ENCODE assay signal across 8 cellular contexts in the genomic region with DNA sequence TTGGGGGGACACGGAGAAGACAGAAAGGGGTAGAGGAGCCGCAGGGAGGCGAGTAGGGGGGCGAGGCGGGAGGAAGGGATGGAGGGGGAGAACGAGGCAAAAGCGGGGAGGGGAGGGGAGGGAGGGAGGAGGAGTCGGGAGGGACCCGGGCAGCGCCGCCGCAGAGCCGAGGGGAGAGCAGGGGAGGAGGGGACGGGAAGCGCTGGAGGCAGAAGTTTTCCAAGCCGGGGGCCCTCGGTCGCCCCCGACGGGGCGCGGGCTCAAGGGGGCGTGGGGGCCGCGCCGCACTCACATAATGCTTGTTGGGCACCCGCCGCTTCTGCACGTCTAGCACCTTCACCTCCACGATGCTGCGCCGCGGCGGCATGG. TPM values are rescaled to one million over a fixed set of nuclear protein-coding genes. Genes with fewer than 3 reads are reported as not detected.
DNase-seq lines count a peak whose midpoint lies in the region; ATAC-seq, FAIRE-seq and TF ChIP-seq lines count a peak whose summit lies in the region.

No MANE protein-coding gene starts in this region.

- POLR2A ChIA-PET in GM12878 (lab: Charles Lee), result no interaction called here

- peaks cover 1 to 6% of the 10 kb centered on the region in 2 experiments; a peak in 2 of 4 replicates for H3K27me3 ChIP-seq in GM12878 (replicated peaks in 1 of 2; ENCODE audit: control insufficient read depth in 2 of 2, insufficient read depth in 2 of 2, low read length in 1 of 2)

- SMC1A ChIA-PET in GM12878 (lab: Charles Lee; ENCODE audit: uncharacterized antibody, unreplicated experiment), result no interaction called here

- no peaks in the 10 kb centered on the region; the same call in 2 of the 3 replicates for H3K9me3 ChIP-seq in GM12878 (replicated peaks; ENCODE audit: control insufficient read depth, insufficient read depth, low read length)

- H3K27ac ChIP-seq in GM12878 (ENCODE audit: control insufficient read depth, insufficient read depth), result no peak overlapping the region

- no peaks in the 10 kb centered on the region for H3K79me2 ChIP-seq in GM12878 (ENCODE audit: control insufficient read depth, insufficient read depth, low read length)

- in situ Hi-C loops in GM12878 (cut with MboI), result no loop called here

- H3K27me3 Mint-ChIP-seq in immature natural killer cell (ENCODE audit: low read depth in 3 of 3), result peaks cover 5 to 18% (median 12%) of the 10 kb centered on the region in 3 donors

- H3K36me3 ChIP-seq in GM12878 (ENCODE audit: control insufficient read depth in 2 of 2, insufficient read depth in 2 of 2, low read length in 1 of 2), result no peaks in the 10 kb centered on the region

- intact Hi-C loops in GM12878 (cut with micrococcal nuclease; ENCODE audit: unreplicated experiment), result loop anchor here (5.0 kb wide), 2 partner anchors 72 to 137 kb away; no protein-coding TSS in a partner anchor

- TF ChIP-seq RAD21 in Ishikawa (IDR thresholded peaks at IDR 0.05; ENCODE audit: low read depth), result no peak
- TF ChIP-seq RAD21 in GM12878 (IDR thresholded peaks at IDR 0.05; ENCODE audit: insufficient read depth, low read depth, low read length), result no peak

- FAIRE-seq in GM12878 (lab: Jason Lieb, UNC), result no peak

- H2AFZ ChIP-seq in GM12878 (ENCODE audit: control insufficient read depth, low read depth, low read length), result no peak overlapping the region; the same call in 1 of the 2 replicates

- peak overlapping the region; percentile 47; the same call in 1 of the 2 replicates for H3K4me3 ChIP-seq in GM12878

- WGBS in GM12878 (ENCODE audit: insufficient coverage, insufficient replicate concordance, low lambda C conversion rate, missing lambda C conversion rate), result 2% methylated on average over 11 of the region's 34 CpGs

- no peak overlapping the region for H3K27ac Mint-ChIP-seq in immature natural killer cell
- no peak overlapping the region for H3K27ac Mint-ChIP-seq in stimulated activated effector memory CD8-positive, alpha-beta T cell treated with anti-CD3 and anti-CD28 coated beads, Interleukin-12 subunit alpha, Interleukin-12 subunit beta, amount 100 ng/mL, for 72 hours

- H3K36me3 Mint-ChIP-seq in immature natural killer cell, result no peaks in the 10 kb centered on the region
- no peaks in the 10 kb centered on the region for H3K36me3 Mint-ChIP-seq in stimulated activated effector memory CD8-positive, alpha-beta T cell treated with anti-CD3 and anti-CD28 coated beads, Interleukin-12 subunit alpha, Interleukin-12 subunit beta, amount 100 ng/mL, for 72 hours

- CTCF ChIA-PET in GM12878 (lab: Yijun Ruan, JAX), result no interaction called here

- ATAC-seq in GM12878 (no peak), GM18511 (IDR thresholded peaks at IDR 0.05; ENCODE audit: unreplicated experiment) (no peak), GM18517 (IDR thresholded peaks at IDR 0.05; ENCODE audit: unreplicated experiment) (no peak)
- no peak for ATAC-seq in stimulated activated effector memory CD8-positive, alpha-beta T cell treated with anti-CD3 and anti-CD28 coated beads, Interleukin-12 subunit alpha, Interleukin-12 subunit beta, amount 100 ng/mL, for 72 hours

- no peaks in the 10 kb centered on the region for H3K9me3 Mint-ChIP-seq in immature natural killer cell
- H3K9me3 Mint-ChIP-seq in stimulated activated effector memory CD8-positive, alpha-beta T cell treated with anti-CD3 and anti-CD28 coated beads, Interleukin-12 subunit alpha, Interleukin-12 subunit beta, amount 100 ng/mL, for 72 hours, result no peaks in the 10 kb centered on the region

- TF ChIP-seq EP300 in Ishikawa (IDR thresholded peaks at IDR 0.05; ENCODE audit: borderline replicate concordance) (no peak), GM12878 (IDR thresholded peaks at IDR 0.05; ENCODE audit: borderline replicate concordance in 1 of 2, control insufficient read depth in 1 of 2, low read depth in 2 of 2, low read length in 2 of 2) (no peak)

- RAD21 ChIA-PET in GM12878 (lab: Charles Lee; ENCODE audit: unreplicated experiment), result no interaction called here

- H4K20me1 ChIP-seq in GM12878 (ENCODE audit: control insufficient read depth, insufficient read depth), result peaks cover 3% of the 10 kb centered on the region; the same call in 1 of the 2 replicates

- H3K4me1 Mint-ChIP-seq in immature natural killer cell, result peaks cover 10 to 19% of the 10 kb centered on the region in 2 donors
- peaks cover 14% of the 10 kb centered on the region for H3K4me1 Mint-ChIP-seq in stimulated activated effector memory CD8-positive, alpha-beta T cell treated with anti-CD3 and anti-CD28 coated beads, Interleukin-12 subunit alpha, Interleukin-12 subunit beta, amount 100 ng/mL, for 72 hours

- no peaks in the 10 kb centered on the region for H3K4me1 ChIP-seq in GM12878 (ENCODE audit: control insufficient read depth, insufficient read depth, low read length)

- peak overlapping the region; percentile 63; the same call in 1 of the 2 replicates for H3K4me2 ChIP-seq in GM12878 (ENCODE audit: control insufficient read depth, insufficient read depth)

- peak overlapping the region in 4 of 5 donors; percentile 36 to 83 (median 58) for H3K4me3 Mint-ChIP-seq in immature natural killer cell
- H3K4me3 Mint-ChIP-seq in stimulated activated effector memory CD8-positive, alpha-beta T cell treated with anti-CD3 and anti-CD28 coated beads, Interleukin-12 subunit alpha, Interleukin-12 subunit beta, amount 100 ng/mL, for 72 hours, result peak overlapping the region; percentile 76

- no peak for TF ChIP-seq CTCF in GM12878 (IDR thresholded peaks at IDR 0.05 in 2 of 3, conservative IDR thresholded peaks at IDR 0.05 in 1 of 3; ENCODE audit: control insufficient read depth in 2 of 3, extremely low read depth in 1 of 3, insufficient read depth in 1 of 3, low read depth in 3 of 3, low read length in 3 of 3)

- DNase-seq in D341Med (ENCODE audit: low spot score) (peak; percentile 58), GM12878 (ENCODE audit: low read depth, low spot score) (no peak), immature natural killer cell (peak in 1 of 3 donors; percentile 55), NCI-H510A (lab: John Stamatoyannopoulos, UW) (no peak)
- no peak for DNase-seq in stimulated activated effector memory CD8-positive, alpha-beta T cell treated with anti-CD3 and anti-CD28 coated beads, Interleukin-12 subunit alpha, Interleukin-12 subunit beta, amount 100 ng/mL, for 72 hours (ENCODE audit: low spot score in 2 of 2)

- no TSS peak for BruUV-seq in GM12878 (replicated peaks; lab: Mats Ljungman, UMichigan)

- H3K9ac ChIP-seq in GM12878 (ENCODE audit: control insufficient read depth, insufficient read depth, low read length), result no peak overlapping the region

- no peak for TF ChIP-seq POLR2A in GM12878 (IDR thresholded peaks at IDR 0.05; ENCODE audit: low read depth, low read length)

TF ChIP-seq in Ishikawa, 13 proteins besides CTCF, POLR2A, EP300 and RAD21:
- TF ChIP-seq TEAD4 (IDR thresholded peaks at IDR 0.05), result no peak
- 0 out of 2 replicates have a peak, but pooled peaks have one; percentile 6 for TF ChIP-seq ZBTB7A (IDR thresholded peaks at IDR 0.05; ENCODE audit: low read depth)

TF ChIP-seq in GM12878, 131 proteins besides CTCF, POLR2A, EP300 and RAD21:
- TF ChIP-seq IRF4 (IDR thresholded peaks at IDR 0.05; ENCODE audit: low read depth, low read length) (no peak), ATF7 (IDR thresholded peaks at IDR 0.05; ENCODE audit: low read depth) (no peak), GATAD2B (conservative IDR thresholded peaks at IDR 0.05; ENCODE audit: low read depth) (peak; percentile 37; the same call in 1 of the 2 replicates)
- TF ChIP-seq, protein P1, sequence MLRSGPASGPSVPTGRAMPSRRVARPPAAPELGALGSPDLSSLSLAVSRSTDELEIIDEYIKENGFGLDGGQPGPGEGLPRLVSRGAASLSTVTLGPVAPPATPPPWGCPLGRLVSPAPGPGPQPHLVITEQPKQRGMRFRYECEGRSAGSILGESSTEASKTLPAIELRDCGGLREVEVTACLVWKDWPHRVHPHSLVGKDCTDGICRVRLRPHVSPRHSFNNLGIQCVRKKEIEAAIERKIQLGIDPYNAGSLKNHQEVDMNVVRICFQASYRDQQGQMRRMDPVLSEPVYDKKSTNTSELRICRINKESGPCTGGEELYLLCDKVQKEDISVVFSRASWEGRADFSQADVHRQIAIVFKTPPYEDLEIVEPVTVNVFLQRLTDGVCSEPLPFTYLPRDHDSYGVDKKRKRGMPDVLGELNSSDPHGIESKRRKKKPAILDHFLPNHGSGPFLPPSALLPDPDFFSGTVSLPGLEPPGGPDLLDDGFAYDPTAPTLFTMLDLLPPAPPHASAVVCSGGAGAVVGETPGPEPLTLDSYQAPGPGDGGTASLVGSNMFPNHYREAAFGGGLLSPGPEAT (IDR thresholded peaks at IDR 0.05; ENCODE audit: low read depth), result no peak
TF ChIP-seq in GM12878: peak in this region for 1.

RNA-seq across cellular contexts. Expression of a gene that starts 0.4 kb away (rescaled TPM):
- 3.1 TPM in 2 replicates for total RNA-seq in GM12878 (2013; cell fraction: nucleolus; rRNA removed)
- total RNA-seq in GM12878 (2014; rRNA removed) (0.38 and 0.73 TPM in 2 replicates), GM12878 (2014; rRNA removed; fragmentation: Illumina TruSeq; extraction: Trizol) (0.51 and 0.54 TPM in 2 replicates), GM12878 (2021) (1.5 and 1.6 TPM in 2 replicates)
- 0.10 TPM for polyA plus RNA-seq in GM12878 (2011; ENCODE audit: low read depth)
- polyA plus RNA-seq in GM12878 (2011; rRNA removed) (0.05 and 0.09 TPM in 2 replicates), GM12878 (2014; fragmentation: Illumina TruSeq; extraction: Trizol) (0.44 and 0.60 TPM in 2 replicates), GM12878 (2014; fragmentation: Nextera tagmentation; extraction: Ambion mirVana) (under 1 TPM; 0.45 to 0.66 TPM), GM12878 (2014; rRNA removed) (0.44 and 0.67 TPM in 2 replicates), GM12878 (2016; fragmentation: Nextera tagmentation; extraction: Ambion mirVana) (under 1 TPM; 0.42 to 0.43 TPM), immature natural killer cell (not detected)
- polyA plus RNA-seq in GM12878 (2011; cell fraction: cytosol; rRNA removed), result 0.07 and 0.16 TPM in 2 replicates
- polyA plus RNA-seq in GM12878 (2011; cell fraction: nucleus; rRNA removed), result 0.12 and 0.13 TPM in 2 replicates
- polyA plus RNA-seq in GM12878 (2012), result 0.26 and 0.29 TPM in 2 replicates
- polyA minus RNA-seq in GM12878 (2011; rRNA and poly(A)+ RNA removed), result 0.07 and 0.15 TPM in 2 replicates
- not detected in 2 replicates for polyA minus RNA-seq in GM12878 (2011; cell fraction: cytosol; rRNA and poly(A)+ RNA removed)
- under 0.01 TPM in 2 replicates for polyA minus RNA-seq in GM12878 (2011; cell fraction: nucleus; rRNA and poly(A)+ RNA removed)
